ENCODE assay signal across 1 cellular context in genomic region chr13:111957913-111958450, GRCh38.
TF ChIP-seq lines count a peak whose summit lies in the region.

No MANE protein-coding gene starts in this region.

TF ChIP-seq in HepG2, 621 proteins besides CTCF, POLR2A, EP300 and RAD21 (continued from another document):
- no peak for TF ChIP-seq RNF219 (CRISPR knock-in tag; IDR thresholded peaks at IDR 0.05)
